12 cellular contexts compared by ENCODE assay signal in genomic region chr3:175526191-175526590, GRCh38.
A peak's percentile ranks its signal among the peaks of the same experiment; 100 is the strongest.
DNase-seq lines count a peak whose midpoint lies in the region; ATAC-seq and TF ChIP-seq lines count a peak whose summit lies in the region.
"Had no signal": no experiment of that assay in that cellular context is flagged by ENCODE, and none has a peak within 500 bp of the region (broad histone marks: within the 10 kb centered on the region; RNA-seq: fewer than 3 reads in every experiment).

No MANE protein-coding gene starts in this region.

- peak overlapping the region; percentile 69 for H3K4me2 ChIP-seq in fibroblast of lung (ENCODE audit: extremely low read depth, insufficient read depth, low read length)

- no peak for ATAC-seq in psoas muscle

- no peaks in the 10 kb centered on the region for H3K9me3 ChIP-seq in AG04450 (ENCODE audit: control insufficient read depth, insufficient read depth, low read length)
- no peaks in the 10 kb centered on the region for H3K9me3 ChIP-seq in Peyer's patch
- no peaks in the 10 kb centered on the region for H3K9me3 ChIP-seq in fibroblast of lung (ENCODE audit: control insufficient read depth, insufficient read depth, low read depth, low read length)
- H3K9me3 ChIP-seq in psoas muscle, result no peaks in the 10 kb centered on the region

- H3K4me3 ChIP-seq in AG04450 (ENCODE audit: low read depth, low read length) (peak overlapping the region; percentile 33), Peyer's patch (peak overlapping the region in 3 of 4 donors; percentile 20 to 41 (median 30)), fibroblast of lung (replicated peaks in 1 of 4; ENCODE audit: control extremely low read depth in 1 of 4, insufficient read depth in 1 of 4, low read depth in 3 of 4, low read length in 4 of 4) (peak overlapping the region; percentile 40 to 67 (median 54)), psoas muscle (peak overlapping the region; percentile 37)

- no peak overlapping the region for H3K9ac ChIP-seq in fibroblast of lung (ENCODE audit: insufficient read depth, low read length)

- peak overlapping the region; percentile 73 for H2AFZ ChIP-seq in fibroblast of lung (ENCODE audit: low read length)

- no peak overlapping the region for H3K27ac ChIP-seq in AG04450 (ENCODE audit: low read depth, low read length)
- H3K27ac ChIP-seq in Peyer's patch, result no peak overlapping the region
- peak overlapping the region; percentile 27 for H3K27ac ChIP-seq in fibroblast of lung (ENCODE audit: insufficient read depth, low read length)
- H3K27ac ChIP-seq in psoas muscle, result no peak overlapping the region
- H3K27ac ChIP-seq: C4-2B had no signal

- CTCF ChIA-PET in AG04450 (lab: Charles Lee), result interaction anchor here (1.7 kb wide), 1 partner anchor 904 kb away, joined by 4 read pairs; no protein-coding TSS in a partner anchor

- intact Hi-C loops in psoas muscle (cut with DNase I), result loop anchor here in 1 of 2 donors (2.0 kb wide), 1 partner anchor 53 kb away; no protein-coding TSS in a partner anchor

- no peaks in the 10 kb centered on the region for H3K79me2 ChIP-seq in fibroblast of lung (ENCODE audit: control insufficient read depth, insufficient read depth, low read length)

- H3K4me1 ChIP-seq in Peyer's patch, result no peaks in the 10 kb centered on the region
- H3K4me1 ChIP-seq in fibroblast of lung (ENCODE audit: control insufficient read depth, extremely low read depth, insufficient read depth, low read length), result no peaks in the 10 kb centered on the region
- H3K4me1 ChIP-seq in psoas muscle, result no peaks in the 10 kb centered on the region

- H3K36me3 ChIP-seq in Peyer's patch, result no peaks in the 10 kb centered on the region
- no peaks in the 10 kb centered on the region for H3K36me3 ChIP-seq in fibroblast of lung (ENCODE audit: control insufficient read depth, insufficient read depth, low read length)
- no peaks in the 10 kb centered on the region for H3K36me3 ChIP-seq in psoas muscle (ENCODE audit: insufficient read depth in 1 of 2, low read depth in 1 of 2)

- no peak for TF ChIP-seq POLR2A in Peyer's patch (IDR thresholded peaks at IDR 0.05)

- DNase-seq in AG04450 (ENCODE audit: low read depth, low spot score) (no peak), Peyer's patch (no peak), fibroblast of lung (ENCODE audit: low read depth in 2 of 2) (peak in 1 of 2 donors; percentile 13), psoas muscle (no peak), DMS 273 treated with DMSO at 0.1 percent for 48 hours (lab: John Stamatoyannopoulos, UW) (no peak), kidney tubule cell (ENCODE audit: low spot score) (no peak), H4 (ENCODE audit: low spot score) (no peak), amygdala (lab: John Stamatoyannopoulos, UW) (no peak)
- DNase-seq: activated CD4-positive, alpha-beta T cell treated with anti-CD3 and anti-CD28 coated beads, Interleukin-2, amount 50 U/mL, for 4 hours; NCI-H2081 treated with DMSO at 0.1 percent for 48 hours; nephron progenitor cell had no signal

- 32 to 64% (median 33%) methylated on average over 2 of the region's 2 CpGs for WGBS in psoas muscle, 3 donors

- H4K20me1 ChIP-seq in fibroblast of lung (ENCODE audit: control insufficient read depth, extremely low read depth, insufficient read depth, low read length), result no peaks in the 10 kb centered on the region

- H3K27me3 ChIP-seq in AG04450 (ENCODE audit: control insufficient read depth, insufficient read depth, low read length) (no peaks in the 10 kb centered on the region), Peyer's patch (no peaks in the 10 kb centered on the region), fibroblast of lung (ENCODE audit: control insufficient read depth, insufficient read depth, low read length) (no peaks in the 10 kb centered on the region), psoas muscle (ENCODE audit: insufficient read depth in 3 of 3, low read length in 2 of 3) (no peaks in the 10 kb centered on the region)

- TF ChIP-seq CTCF in AG04450 (IDR thresholded peaks at IDR 0.05; ENCODE audit: low read depth, low read length) (no peak), Peyer's patch (IDR thresholded peaks at IDR 0.05) (no peak), fibroblast of lung (conservative IDR thresholded peaks at IDR 0.05 in 1 of 2, IDR thresholded peaks at IDR 0.05 in 1 of 2; ENCODE audit: low read depth in 1 of 2, low read length in 2 of 2) (no peak), psoas muscle (IDR thresholded peaks at IDR 0.05) (no peak)

- POLR2A ChIA-PET in AG04450 (lab: Yijun Ruan, JAX), result no interaction called here
